1 cellular context compared by ENCODE assay signal in the genomic region with DNA sequence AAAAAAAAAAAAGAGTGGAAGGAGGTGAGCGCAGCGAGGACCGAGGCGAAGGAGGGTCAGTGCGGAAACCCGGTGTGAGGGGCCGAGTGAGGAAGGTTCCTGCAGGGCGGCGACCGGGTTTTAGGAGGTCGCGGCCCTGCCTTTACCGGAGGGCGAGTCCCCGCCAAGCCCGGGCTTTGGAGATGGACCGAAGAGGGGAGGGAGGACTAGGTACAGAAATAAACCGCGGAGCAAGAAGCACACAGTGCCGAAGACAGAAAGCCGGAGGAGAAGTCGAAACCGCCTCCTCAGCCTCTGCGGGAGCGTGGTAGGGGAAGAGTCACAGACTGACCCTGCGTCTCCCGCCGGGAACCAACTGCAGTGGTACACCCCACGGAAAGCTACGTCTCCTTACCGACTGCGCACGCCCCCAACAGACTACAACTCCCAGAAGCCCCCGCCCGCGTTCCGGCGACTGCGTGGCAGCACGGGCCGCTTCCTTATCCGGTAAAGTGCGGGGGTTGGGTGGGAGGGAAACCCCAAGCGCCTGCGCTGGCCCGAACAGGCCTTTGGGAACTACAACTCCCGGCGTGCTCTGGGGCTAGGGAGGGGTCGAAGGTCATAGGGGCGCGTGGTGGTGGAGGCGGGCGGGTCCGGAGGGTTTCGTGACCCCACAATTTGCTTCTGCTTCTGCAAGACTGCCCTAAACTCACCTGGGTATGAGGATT.
TF ChIP-seq lines count a peak whose summit lies in the region.

Gene NFXL1 (minus strand): TSS at position 365 of the 707 bp plus-strand sequence. CDS start 380 bp downstream, outside the sequence.

TF ChIP-seq in HepG2, 621 proteins besides CTCF, POLR2A, EP300 and RAD21 (continued from another document and continues in another):
- 0 out of 2 replicates have a peak, but pooled peaks have one; percentile 22 for TF ChIP-seq ZBTB7B (CRISPR knock-in tag; IDR thresholded peaks at IDR 0.05)
- TF ChIP-seq SMAD3 (CRISPR knock-in tag; IDR thresholded peaks at IDR 0.05) = peak; percentile 42; the same call in 1 of the 2 replicates
- TF ChIP-seq PCBP1 (IDR thresholded peaks at IDR 0.05; ENCODE audit: borderline replicate concordance, low read depth, low read length) = peak; percentile 77; the same call in 1 of the 2 replicates
- TF ChIP-seq ELF4 (CRISPR knock-in tag; IDR thresholded peaks at IDR 0.05; ENCODE audit: borderline replicate concordance) = no peak
- TF ChIP-seq ZBTB8A (CRISPR knock-in tag; IDR thresholded peaks at IDR 0.05; ENCODE audit: borderline replicate concordance, low read depth) = no peak
- TF ChIP-seq ZBTB1 (CRISPR knock-in tag; IDR thresholded peaks at IDR 0.05; ENCODE audit: borderline replicate concordance) = no peak
- TF ChIP-seq, protein P1, sequence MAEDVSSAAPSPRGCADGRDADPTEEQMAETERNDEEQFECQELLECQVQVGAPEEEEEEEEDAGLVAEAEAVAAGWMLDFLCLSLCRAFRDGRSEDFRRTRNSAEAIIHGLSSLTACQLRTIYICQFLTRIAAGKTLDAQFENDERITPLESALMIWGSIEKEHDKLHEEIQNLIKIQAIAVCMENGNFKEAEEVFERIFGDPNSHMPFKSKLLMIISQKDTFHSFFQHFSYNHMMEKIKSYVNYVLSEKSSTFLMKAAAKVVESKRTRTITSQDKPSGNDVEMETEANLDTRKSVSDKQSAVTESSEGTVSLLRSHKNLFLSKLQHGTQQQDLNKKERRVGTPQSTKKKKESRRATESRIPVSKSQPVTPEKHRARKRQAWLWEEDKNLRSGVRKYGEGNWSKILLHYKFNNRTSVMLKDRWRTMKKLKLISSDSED (CRISPR knock-in tag; IDR thresholded peaks at IDR 0.05) = no peak
- TF ChIP-seq, protein P2, sequence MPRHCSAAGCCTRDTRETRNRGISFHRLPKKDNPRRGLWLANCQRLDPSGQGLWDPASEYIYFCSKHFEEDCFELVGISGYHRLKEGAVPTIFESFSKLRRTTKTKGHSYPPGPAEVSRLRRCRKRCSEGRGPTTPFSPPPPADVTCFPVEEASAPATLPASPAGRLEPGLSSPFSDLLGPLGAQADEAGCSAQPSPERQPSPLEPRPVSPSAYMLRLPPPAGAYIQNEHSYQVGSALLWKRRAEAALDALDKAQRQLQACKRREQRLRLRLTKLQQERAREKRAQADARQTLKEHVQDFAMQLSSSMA (CRISPR knock-in tag; IDR thresholded peaks at IDR 0.05) = 0 out of 2 replicates have a peak, but pooled peaks have one; percentile 66
- no peak for TF ChIP-seq FOXK2 (IDR thresholded peaks at IDR 0.05)
- no peak for TF ChIP-seq ZNF10 (CRISPR knock-in tag; IDR thresholded peaks at IDR 0.05; ENCODE audit: borderline replicate concordance, low read depth)
- TF ChIP-seq FOXP4 (CRISPR knock-in tag; IDR thresholded peaks at IDR 0.05) = peak; percentile 42; the same call in 1 of the 2 replicates
- TF ChIP-seq TBL1XR1 (IDR thresholded peaks at IDR 0.05; ENCODE audit: borderline replicate concordance, low read length, partially characterized antibody) = peak; percentile 55
- peak; percentile 22; the same call in 1 of the 2 replicates for TF ChIP-seq ZNF33A (CRISPR knock-in tag; IDR thresholded peaks at IDR 0.05; ENCODE audit: borderline replicate concordance)
- TF ChIP-seq, protein P3, sequence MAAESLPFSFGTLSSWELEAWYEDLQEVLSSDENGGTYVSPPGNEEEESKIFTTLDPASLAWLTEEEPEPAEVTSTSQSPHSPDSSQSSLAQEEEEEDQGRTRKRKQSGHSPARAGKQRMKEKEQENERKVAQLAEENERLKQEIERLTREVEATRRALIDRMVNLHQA (CRISPR knock-in tag; IDR thresholded peaks at IDR 0.05) = no peak
- TF ChIP-seq, protein P4, sequence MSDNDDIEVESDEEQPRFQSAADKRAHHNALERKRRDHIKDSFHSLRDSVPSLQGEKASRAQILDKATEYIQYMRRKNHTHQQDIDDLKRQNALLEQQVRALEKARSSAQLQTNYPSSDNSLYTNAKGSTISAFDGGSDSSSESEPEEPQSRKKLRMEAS (IDR thresholded peaks at IDR 0.05) = peak; percentile 90
- TF ChIP-seq ZNF34 (CRISPR knock-in tag; IDR thresholded peaks at IDR 0.05; ENCODE audit: borderline replicate concordance) = 0 out of 2 replicates have a peak, but pooled peaks have one; percentile 38
- TF ChIP-seq HNRNPUL1 (IDR thresholded peaks at IDR 0.05; ENCODE audit: low read depth, low read length) = no peak
- no peak for TF ChIP-seq ZHX1 (CRISPR knock-in tag; IDR thresholded peaks at IDR 0.05; ENCODE audit: low read depth)
- TF ChIP-seq ARNTL (CRISPR knock-in tag; IDR thresholded peaks at IDR 0.05) = peak; percentile 63; the same call in 1 of the 2 replicates
- peak; percentile 83 for TF ChIP-seq ZNF281 (CRISPR knock-in tag; IDR thresholded peaks at IDR 0.05; ENCODE audit: borderline replicate concordance)
- no peak for TF ChIP-seq NKX3-1 (CRISPR knock-in tag; IDR thresholded peaks at IDR 0.05)
- TF ChIP-seq MXD4 (CRISPR knock-in tag; IDR thresholded peaks at IDR 0.05) = peak; percentile 92
- no peak; a peak in 1 of 4 replicates for TF ChIP-seq KLF16 (CRISPR knock-in tag; IDR thresholded peaks at IDR 0.05)
- TF ChIP-seq ZNF687 (CRISPR knock-in tag; IDR thresholded peaks at IDR 0.05) = peak; percentile 79
- TF ChIP-seq, protein P5, sequence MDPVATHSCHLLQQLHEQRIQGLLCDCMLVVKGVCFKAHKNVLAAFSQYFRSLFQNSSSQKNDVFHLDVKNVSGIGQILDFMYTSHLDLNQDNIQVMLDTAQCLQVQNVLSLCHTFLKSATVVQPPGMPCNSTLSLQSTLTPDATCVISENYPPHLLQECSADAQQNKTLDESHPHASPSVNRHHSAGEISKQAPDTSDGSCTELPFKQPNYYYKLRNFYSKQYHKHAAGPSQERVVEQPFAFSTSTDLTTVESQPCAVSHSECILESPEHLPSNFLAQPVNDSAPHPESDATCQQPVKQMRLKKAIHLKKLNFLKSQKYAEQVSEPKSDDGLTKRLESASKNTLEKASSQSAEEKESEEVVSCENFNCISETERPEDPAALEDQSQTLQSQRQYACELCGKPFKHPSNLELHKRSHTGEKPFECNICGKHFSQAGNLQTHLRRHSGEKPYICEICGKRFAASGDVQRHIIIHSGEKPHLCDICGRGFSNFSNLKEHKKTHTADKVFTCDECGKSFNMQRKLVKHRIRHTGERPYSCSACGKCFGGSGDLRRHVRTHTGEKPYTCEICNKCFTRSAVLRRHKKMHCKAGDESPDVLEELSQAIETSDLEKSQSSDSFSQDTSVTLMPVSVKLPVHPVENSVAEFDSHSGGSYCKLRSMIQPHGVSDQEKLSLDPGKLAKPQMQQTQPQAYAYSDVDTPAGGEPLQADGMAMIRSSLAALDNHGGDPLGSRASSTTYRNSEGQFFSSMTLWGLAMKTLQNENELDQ (CRISPR knock-in tag; IDR thresholded peaks at IDR 0.05; ENCODE audit: borderline replicate concordance) = no peak
- TF ChIP-seq ARHGAP35 (CRISPR knock-in tag; IDR thresholded peaks at IDR 0.05; ENCODE audit: borderline replicate concordance) = peak; percentile 35; the same call in 1 of the 2 replicates
- peak; percentile 94 for TF ChIP-seq POLR2G (IDR thresholded peaks at IDR 0.05; ENCODE audit: low read depth, low read length)
- peak; percentile 12 for TF ChIP-seq YY1 (IDR thresholded peaks at IDR 0.05; ENCODE audit: insufficient read depth, insufficient replicate concordance, low read depth, low read length)
- peak; percentile 76 for TF ChIP-seq NR2F6 (IDR thresholded peaks at IDR 0.05)
- peak; percentile 77 for TF ChIP-seq NR2F6 (CRISPR knock-in tag; IDR thresholded peaks at IDR 0.05)
- no peak for TF ChIP-seq ZNF543 (CRISPR knock-in tag; IDR thresholded peaks at IDR 0.05)
- TF ChIP-seq KDM3A (CRISPR knock-in tag; IDR thresholded peaks at IDR 0.05; ENCODE audit: low read depth) = no peak
